In genomic region chr12:89385965-89386537, GRCh38 we compare ENCODE assay signal across 24 cellular contexts. TPM values are rescaled to one million over a fixed set of nuclear protein-coding genes. Genes with fewer than 3 reads are reported as not detected.
DNase-seq lines count a peak whose midpoint lies in the region; ATAC-seq and FAIRE-seq lines count a peak whose summit lies in the region.
"Had no signal": no experiment of that assay in that cellular context is flagged by ENCODE, and none has a peak within 500 bp of the region (broad histone marks: within the 10 kb centered on the region; RNA-seq: fewer than 3 reads in every experiment).

No MANE protein-coding gene starts in this region.

- no peak overlapping the region for H3K4me3 ChIP-seq in ectodermal cell (ENCODE audit: insufficient read depth, low read depth, low read length)
- H3K4me3 ChIP-seq in mesodermal cell (ENCODE audit: extremely low read depth, insufficient read depth, low read length, poor library complexity, severe bottlenecking), result no peak overlapping the region
- no peak overlapping the region for H3K4me3 ChIP-seq in small intestine (ENCODE audit: low read depth in 1 of 2, low read length in 2 of 2)
- H3K4me3 ChIP-seq: ascending aorta, esophagus squamous epithelium, right atrium auricular region, uterus had no signal

- H3K27me3 ChIP-seq in ectodermal cell (ENCODE audit: control insufficient read depth, insufficient read depth, low read length, poor library complexity, severe bottlenecking) (no peaks in the 10 kb centered on the region), small intestine (ENCODE audit: control insufficient read depth in 2 of 2, insufficient read depth in 2 of 2, low read length in 2 of 2) (no peaks in the 10 kb centered on the region)
- H3K27me3 ChIP-seq: ascending aorta, BE2C, esophagus squamous epithelium, neutrophil, right atrium auricular region, uterus had no signal

- peak; percentile 55 for DNase-seq in DMS53 (lab: John Stamatoyannopoulos, UW)
- DNase-seq in DMS53 treated with DMSO at 0.1 percent for 48 hours (lab: John Stamatoyannopoulos, UW; ENCODE audit: unreplicated experiment), result no peak
- DNase-seq in small intestine, result peak; percentile 93
- DNase-seq in NAMALWA (ENCODE audit: low spot score), result no peak
- DNase-seq: activated CD4-positive, CD25-positive, alpha-beta regulatory T cell treated with anti-CD3 and anti-CD28 coated beads, Interleukin-2, amount 50 U/mL, for 72 hours; activated CD8-positive, alpha-beta memory T cell treated with anti-CD3 and anti-CD28 coated beads for 24 hours; activated T-cell treated with anti-CD3 and anti-CD28 coated beads, Interleukin-2, amount 50 U/mL, for 72 hours; BE2C; COR-L47; effector memory CD8-positive, alpha-beta T cell; esophagus squamous epithelium; kidney glomerular epithelial cell; NCI-H1092 treated with DMSO at 0.1 percent for 48 hours; NCI-H2107; NCI-H524; substantia nigra; uterus had no signal

- no peaks in the 10 kb centered on the region for H3K9me3 ChIP-seq in ectodermal cell (ENCODE audit: control insufficient read depth, low read length)
- no peaks in the 10 kb centered on the region for H3K9me3 ChIP-seq in mesodermal cell (ENCODE audit: control insufficient read depth, low read length)
- no peaks in the 10 kb centered on the region for H3K9me3 ChIP-seq in small intestine (ENCODE audit: control insufficient read depth, low read depth)
- H3K9me3 ChIP-seq: ascending aorta, BE2C, esophagus squamous epithelium, neutrophil, right atrium auricular region, uterus had no signal

- ATAC-seq in GM19463 (IDR thresholded peaks at IDR 0.05; ENCODE audit: unreplicated experiment) (no peak), HG03025 (IDR thresholded peaks at IDR 0.05; ENCODE audit: low FRiP score, unreplicated experiment) (no peak)
- ATAC-seq: activated T-cell treated with anti-CD3 and anti-CD28 coated beads, Interleukin-2, amount 50 U/mL, for 72 hours; effector memory CD8-positive, alpha-beta T cell had no signal

- FAIRE-seq in small intestine (lab: Jason Lieb, UNC), result no peak

- H3K36me3 ChIP-seq in ectodermal cell (ENCODE audit: control insufficient read depth, insufficient read depth, low read length) (no peaks in the 10 kb centered on the region), mesodermal cell (ENCODE audit: control insufficient read depth, insufficient read depth, low read length) (no peaks in the 10 kb centered on the region), small intestine (ENCODE audit: control insufficient read depth in 2 of 2, insufficient read depth in 2 of 2, low read length in 2 of 2) (no peaks in the 10 kb centered on the region)
- H3K36me3 ChIP-seq: ascending aorta, BE2C, esophagus squamous epithelium, neutrophil, right atrium auricular region, uterus had no signal

- H3K4me1 ChIP-seq in ectodermal cell (ENCODE audit: control insufficient read depth, insufficient read depth, low read length), result peaks cover 40% of the 10 kb centered on the region
- peaks cover 49% of the 10 kb centered on the region for H3K4me1 ChIP-seq in mesodermal cell (ENCODE audit: control insufficient read depth, insufficient read depth, low read length, poor library complexity, severe bottlenecking)
- peaks cover 4 to 19% of the 10 kb centered on the region in 2 donors for H3K4me1 ChIP-seq in small intestine (ENCODE audit: control insufficient read depth in 2 of 2, insufficient read depth in 1 of 2, low read depth in 1 of 2, low read length in 1 of 2)

- peak overlapping the region; percentile 31 for H3K27ac ChIP-seq in ectodermal cell (ENCODE audit: insufficient read depth, low read depth, low read length, poor library complexity, severe bottlenecking)
- H3K27ac ChIP-seq in mesodermal cell (ENCODE audit: low read depth, low read length, severe bottlenecking), result peak overlapping the region; percentile 13
- H3K27ac ChIP-seq in small intestine (ENCODE audit: low read depth in 1 of 2, low read length in 1 of 2), result peak overlapping the region; percentile 66 to 77
- H3K27ac ChIP-seq: uterus had no signal

- WGBS in ectodermal cell, 2 experiments, result 73 to 75% methylated on average over 7 of the region's 7 CpGs
- WGBS in mesodermal cell (ENCODE audit: insufficient coverage in 2 of 2), 2 experiments, result 83 to 91% methylated on average over 5 to 7 of the region's 7 CpGs
- WGBS in small intestine, 3 donors, result 31 to 64% (median 54%) methylated on average over 7 of the region's 7 CpGs

RNA-seq across cellular contexts. Expression of gene DUSP6, which starts 33.8 kb away (rescaled TPM):
- 19.8 TPM for polyA plus RNA-seq in ectodermal cell (2013, experiment 1 of 4)
- 12.0 TPM for polyA plus RNA-seq in ectodermal cell (2013, experiment 2 of 4)
- polyA plus RNA-seq in ectodermal cell (2013, experiment 3 of 4), result 19.8 TPM
- polyA plus RNA-seq in ectodermal cell (2013, experiment 4 of 4), result 11.8 TPM
- polyA plus RNA-seq in mesodermal cell (2013, experiment 1 of 2), result 378 TPM
- 304 TPM for polyA plus RNA-seq in mesodermal cell (2013, experiment 2 of 2)
- polyA plus RNA-seq in small intestine, result 10 to 100 TPM; 10.3 to 28.2 (median 20.0) TPM

Comparison
In these comparisons a context has a peak if more than half of its experiments do, and no peak if none do; other contexts are left out.
1. DNase-seq: peak in DMS53 (single experiment) and small intestine (single experiment); none in DMS53 treated with DMSO at 0.1 percent for 48 hours (single experiment) and NAMALWA (single experiment).
2. H3K27ac ChIP-seq: peak in every context shown above with its lines; median percentile 72 in small intestine; 31 in ectodermal cell; 13 in mesodermal cell.